In genomic region chr20:49384437-49385434, GRCh38 we compare ENCODE assay signal across 8 cellular contexts.
DNase-seq lines count a peak whose midpoint lies in the region; ATAC-seq and TF ChIP-seq lines count a peak whose summit lies in the region.

No MANE protein-coding gene starts in this region.

- no peak overlapping the region for H3K27ac ChIP-seq in DOHH2 (ENCODE audit: low read depth, low read length)
- no peak overlapping the region for H3K27ac ChIP-seq in MM.1S (ENCODE audit: low read length)
- H3K27ac ChIP-seq in SU-DHL-6 (ENCODE audit: low read depth, low read length) = no peak overlapping the region
- H3K27ac ChIP-seq in gastrocnemius medialis = peak overlapping the region in 2 of 4 donors; percentile 3 to 83

- H3K9ac ChIP-seq in MM.1S (ENCODE audit: low read length) (no peak overlapping the region), SU-DHL-6 (ENCODE audit: low read length) (no peak overlapping the region), adipocyte (ENCODE audit: low read length) (no peak overlapping the region)

- H3K4me3 ChIP-seq in DOHH2 (ENCODE audit: low read length) = no peak overlapping the region
- H3K4me3 ChIP-seq in MM.1S (ENCODE audit: low read length) = no peak overlapping the region
- no peak overlapping the region for H3K4me3 ChIP-seq in SU-DHL-6 (ENCODE audit: insufficient read depth, low read length, poor library complexity, severe bottlenecking)
- no peak overlapping the region for H3K4me3 ChIP-seq in adipocyte (ENCODE audit: low read length)
- no peak overlapping the region for H3K4me3 ChIP-seq in gastrocnemius medialis

- H3K36me3 ChIP-seq in DOHH2 (ENCODE audit: control insufficient read depth, low read length) = no peaks in the 10 kb centered on the region
- H3K36me3 ChIP-seq in MM.1S (replicated peaks; ENCODE audit: insufficient read depth, low read length) = no peaks in the 10 kb centered on the region
- H3K36me3 ChIP-seq in SU-DHL-6 (ENCODE audit: low read length) = no peaks in the 10 kb centered on the region
- no peaks in the 10 kb centered on the region for H3K36me3 ChIP-seq in adipocyte (ENCODE audit: control insufficient read depth, insufficient read depth, low read length, severe bottlenecking)
- H3K36me3 ChIP-seq in gastrocnemius medialis = no peaks in the 10 kb centered on the region

- H3K79me2 ChIP-seq in DOHH2 (ENCODE audit: control insufficient read depth, low read length) (no peaks in the 10 kb centered on the region), MM.1S (ENCODE audit: low read length) (no peaks in the 10 kb centered on the region), SU-DHL-6 (ENCODE audit: insufficient read depth, low read length) (no peaks in the 10 kb centered on the region)

- no peak overlapping the region for H3K4me2 ChIP-seq in DOHH2 (ENCODE audit: low read length)
- no peak overlapping the region for H3K4me2 ChIP-seq in MM.1S (ENCODE audit: low read depth, low read length)
- no peak overlapping the region for H3K4me2 ChIP-seq in SU-DHL-6 (ENCODE audit: low read depth, low read length, poor library complexity, severe bottlenecking)

- no peaks in the 10 kb centered on the region for H4K20me1 ChIP-seq in DOHH2 (ENCODE audit: control insufficient read depth, insufficient read depth, low read depth, low read length)
- no peaks in the 10 kb centered on the region for H4K20me1 ChIP-seq in MM.1S (ENCODE audit: insufficient read depth, low read length)
- no peaks in the 10 kb centered on the region for H4K20me1 ChIP-seq in SU-DHL-6 (ENCODE audit: low read depth, low read length)

- TF ChIP-seq CTCF in DOHH2 (IDR thresholded peaks at IDR 0.05; ENCODE audit: low read depth, low read length, poor library complexity, severe bottlenecking) (peak; percentile 89), MM.1S (IDR thresholded peaks at IDR 0.05; ENCODE audit: low read length) (peak; percentile 77), SU-DHL-6 (IDR thresholded peaks at IDR 0.05; ENCODE audit: insufficient read depth, low read length, poor library complexity, severe bottlenecking) (peak; percentile 50), gastrocnemius medialis (IDR thresholded peaks at IDR 0.05 in 4 of 5, conservative IDR thresholded peaks at IDR 0.05 in 1 of 5) (peak; percentile 43 to 64 (median 54))

- peak; percentile 45 for DNase-seq in MM.1S
- DNase-seq in adipocyte (ENCODE audit: low read depth) = peak; percentile 71
- peak; percentile 80 for DNase-seq in left ventricle myocardium superior
- peak in 1 of 2 donors; percentile 42 for DNase-seq in gastrocnemius medialis
- no peak for DNase-seq in epidermal melanocyte (ENCODE audit: insufficient read length, low spot score)

- intact Hi-C loops in left ventricle myocardium superior (cut with micrococcal nuclease) = loop anchor here (10.0 kb wide), 1 partner anchor 100 kb away; the partner anchor contains the start of gene KCNB1
- intact Hi-C loops in gastrocnemius medialis (cut with DNase I; ENCODE audit: low total_unique reads) = loop anchor here (1.0 to 2.0 kb wide), 2 partner anchors 52 to 98 kb away; partner anchors contain the start of gene KCNB1

- H3K9me3 ChIP-seq in DOHH2 (ENCODE audit: control insufficient read depth, insufficient read depth, low read length) (no peaks in the 10 kb centered on the region), MM.1S (replicated peaks; ENCODE audit: insufficient read depth, low read length) (no peaks in the 10 kb centered on the region), SU-DHL-6 (ENCODE audit: insufficient read depth, low read length) (no peaks in the 10 kb centered on the region), adipocyte (ENCODE audit: control insufficient read depth, low read length) (no peaks in the 10 kb centered on the region), gastrocnemius medialis (no peaks in the 10 kb centered on the region)

- TF ChIP-seq POLR2A in gastrocnemius medialis (IDR thresholded peaks at IDR 0.05) = no peak

- H3F3A ChIP-seq in DOHH2 (ENCODE audit: control insufficient read depth, insufficient read depth) = no peaks in the 10 kb centered on the region
- H3F3A ChIP-seq in MM.1S (ENCODE audit: insufficient read depth, low read length) = no peaks in the 10 kb centered on the region
- no peaks in the 10 kb centered on the region for H3F3A ChIP-seq in SU-DHL-6 (ENCODE audit: insufficient read depth)

- in situ Hi-C loops in gastrocnemius medialis (cut with MboI; ENCODE audit: low sequenced_read_pairs in 4 of 4) = no loop called here

- no peaks in the 10 kb centered on the region for H3K9me2 ChIP-seq in DOHH2 (replicated peaks; ENCODE audit: control insufficient read depth, low read length)
- H3K9me2 ChIP-seq in MM.1S (replicated peaks; ENCODE audit: insufficient read depth, low read length) = no peaks in the 10 kb centered on the region
- no peaks in the 10 kb centered on the region for H3K9me2 ChIP-seq in SU-DHL-6 (replicated peaks; ENCODE audit: insufficient read depth, low read length)

- H2AFZ ChIP-seq in MM.1S (ENCODE audit: low read length) = no peak overlapping the region
- H2AFZ ChIP-seq in SU-DHL-6 (ENCODE audit: low read depth, low read length, severe bottlenecking) = no peak overlapping the region

- ATAC-seq in left ventricle myocardium superior = peak; percentile 39
- ATAC-seq in gastrocnemius medialis = no peak
- no peak for ATAC-seq in HG02610 (IDR thresholded peaks at IDR 0.05; ENCODE audit: unreplicated experiment)

- H3K4me1 ChIP-seq in DOHH2 (ENCODE audit: control insufficient read depth, low read length) = no peaks in the 10 kb centered on the region
- no peaks in the 10 kb centered on the region for H3K4me1 ChIP-seq in MM.1S (ENCODE audit: low read length)
- peaks cover 6% of the 10 kb centered on the region for H3K4me1 ChIP-seq in adipocyte (ENCODE audit: control insufficient read depth, insufficient read depth, low read length)
- peaks cover 30 to 67% of the 10 kb centered on the region in 2 donors for H3K4me1 ChIP-seq in gastrocnemius medialis

- H3K27me3 ChIP-seq in DOHH2 (ENCODE audit: control insufficient read depth, low read length) (peaks cover 3% of the 10 kb centered on the region; the same call in 1 of the 2 replicates), MM.1S (replicated peaks; ENCODE audit: insufficient read depth, low read length) (0 out of 2 replicates have a peak, but pooled peaks cover 3% of the 10 kb centered on the region), SU-DHL-6 (ENCODE audit: low read length) (no peaks in the 10 kb centered on the region), adipocyte (replicated peaks; ENCODE audit: control insufficient read depth, insufficient read depth, low read length) (peaks cover 19% of the 10 kb centered on the region), gastrocnemius medialis (no peaks in the 10 kb centered on the region)
